In genomic region chr10:133465950-133466474, GRCh38 we compare ENCODE assay signal across 26 cellular contexts. TPM values are rescaled to one million over a fixed set of nuclear protein-coding genes. Genes with fewer than 3 reads are reported as not detected.
A peak's percentile ranks its signal among the peaks of the same experiment; 100 is the strongest.
DNase-seq lines count a peak whose midpoint lies in the region; ATAC-seq and TF ChIP-seq lines count a peak whose summit lies in the region.
"Had no signal": no experiment of that assay in that cellular context is flagged by ENCODE, and none has a peak within 500 bp of the region (broad histone marks: within the 10 kb centered on the region; RNA-seq: fewer than 3 reads in every experiment).

No MANE protein-coding gene starts in this region.

- H3K4me1 Mint-ChIP-seq in chondrocyte (ENCODE audit: low read depth) (no peaks in the 10 kb centered on the region), endodermal cell (no peaks in the 10 kb centered on the region)
- H3K4me1 Mint-ChIP-seq: GM23338 had no signal

- no peaks in the 10 kb centered on the region for H3K27me3 ChIP-seq in right atrium auricular region
- H3K27me3 ChIP-seq in transverse colon, result no peaks in the 10 kb centered on the region
- H3K27me3 ChIP-seq in endodermal cell (ENCODE audit: control insufficient read depth, insufficient read depth, low read length, poor library complexity, severe bottlenecking), result no peaks in the 10 kb centered on the region
- H3K27me3 ChIP-seq: BLaER1 had no signal

- H3K36me3 ChIP-seq in right atrium auricular region (no peaks in the 10 kb centered on the region), transverse colon (no peaks in the 10 kb centered on the region), endodermal cell (ENCODE audit: control insufficient read depth, insufficient read depth, low read length) (no peaks in the 10 kb centered on the region)
- H3K36me3 ChIP-seq: BLaER1 had no signal

- peaks cover 25% of the 10 kb centered on the region for H3K36me3 Mint-ChIP-seq in chondrocyte (ENCODE audit: low read depth)
- H3K36me3 Mint-ChIP-seq in endodermal cell (ENCODE audit: low read depth), result peaks cover 4% of the 10 kb centered on the region

- H3K27ac Mint-ChIP-seq in chondrocyte (ENCODE audit: unreplicated experiment) (no peak overlapping the region), endodermal cell (no peak overlapping the region)
- H3K27ac Mint-ChIP-seq: CD4-positive, alpha-beta T cell; GM23338 had no signal

- H3K4me1 ChIP-seq in right atrium auricular region (no peaks in the 10 kb centered on the region), transverse colon (no peaks in the 10 kb centered on the region), endodermal cell (ENCODE audit: control insufficient read depth, insufficient read depth, low read length) (no peaks in the 10 kb centered on the region)
- H3K4me1 ChIP-seq: A549, BLaER1 had no signal

- H3K9me3 Mint-ChIP-seq in chondrocyte (ENCODE audit: low read depth) (peaks cover 15% of the 10 kb centered on the region), endodermal cell (peaks cover 83% of the 10 kb centered on the region)
- H3K9me3 Mint-ChIP-seq: CD4-positive, alpha-beta T cell had no signal

- WGBS in transverse colon (ENCODE audit: low coverage in 1 of 2), 2 donors, result 80 to 97% methylated on average over 1 to 4 of the region's 7 CpGs
- WGBS in endodermal cell (ENCODE audit: insufficient coverage in 1 of 2, insufficient read length in 1 of 2), 2 experiments, result 76 to 90% methylated on average over 4 to 7 of the region's 7 CpGs

- no peak for TF ChIP-seq CTCF in right atrium auricular region (IDR thresholded peaks at IDR 0.05)
- no peak for TF ChIP-seq CTCF in chondrocyte (IDR thresholded peaks at IDR 0.05)
- no peak for TF ChIP-seq CTCF in transverse colon (IDR thresholded peaks at IDR 0.05)
- no peak for TF ChIP-seq CTCF in endodermal cell (conservative IDR thresholded peaks at IDR 0.05)

- TF ChIP-seq EP300 in transverse colon (IDR thresholded peaks at IDR 0.05; ENCODE audit: low read depth), result no peak

- DNase-seq in right atrium auricular region (ENCODE audit: low spot score), result peak; percentile 38
- no peak for DNase-seq in left cardiac atrium
- DNase-seq in chondrocyte (ENCODE audit: low spot score), result peak; percentile 84
- DNase-seq in mucosa of gallbladder (ENCODE audit: low spot score), result peak; percentile 7
- DNase-seq in transverse colon, result no peak
- no peak for DNase-seq in endodermal cell
- DNase-seq: CD4-positive, alpha-beta T cell; COR-L47; DMS 273 treated with DMSO at 0.1 percent for 48 hours; DMS79 treated with DMSO at 0.1 percent for 48 hours; HCEC 1CT; NCI-H1092 treated with DMSO at 0.1 percent for 48 hours; NCI-H146; NCI-H2081; NCI-H2171; NCI-H345; NCI-H524; NCI-H774 had no signal

- intact Hi-C loops in left cardiac atrium (cut with DNase I), result no loop called here
- intact Hi-C loops in transverse colon (cut with DNase I; ENCODE audit: low total_unique reads), result no loop called here

- no peaks in the 10 kb centered on the region for H3K9me3 ChIP-seq in right atrium auricular region
- H3K9me3 ChIP-seq in transverse colon, result no peaks in the 10 kb centered on the region
- H3K9me3 ChIP-seq in endodermal cell (ENCODE audit: control insufficient read depth, low read length), result peaks cover 22% of the 10 kb centered on the region
- H3K9me3 ChIP-seq: A549, BLaER1 had no signal

- H3K27ac ChIP-seq in right atrium auricular region, result no peak overlapping the region
- no peak overlapping the region for H3K27ac ChIP-seq in transverse colon
- H3K27ac ChIP-seq in endodermal cell (ENCODE audit: low read depth, low read length), result no peak overlapping the region
- H3K27ac ChIP-seq: A549, BLaER1, KMS-11 had no signal

- TF ChIP-seq POLR2A in transverse colon (IDR thresholded peaks at IDR 0.05), result no peak

- H3K9ac ChIP-seq in endodermal cell (ENCODE audit: extremely low read depth, low read length, poor library complexity, severe bottlenecking), result no peak overlapping the region
- H3K9ac ChIP-seq: BLaER1, KMS-11 had no signal

- in situ Hi-C loops in transverse colon (cut with MboI; ENCODE audit: low pct_ligation_motif_present in 1 of 4, low pct_unique_long_range_greater_than_20kb in 1 of 4, low sequenced_read_pairs in 3 of 4), result no loop called here

- H3K4me3 Mint-ChIP-seq in chondrocyte (ENCODE audit: unreplicated experiment) (no peak overlapping the region), endodermal cell (no peak overlapping the region)
- H3K4me3 Mint-ChIP-seq: CD4-positive, alpha-beta T cell had no signal

- H3K4me3 ChIP-seq in right atrium auricular region (no peak overlapping the region), transverse colon (no peak overlapping the region), endodermal cell (ENCODE audit: low read length) (no peak overlapping the region)
- H3K4me3 ChIP-seq: A549, BLaER1, GM12878 had no signal

- no peaks in the 10 kb centered on the region for H3K27me3 Mint-ChIP-seq in chondrocyte (ENCODE audit: low read depth)
- H3K27me3 Mint-ChIP-seq in endodermal cell (ENCODE audit: insufficient read depth), result no peaks in the 10 kb centered on the region
- H3K27me3 Mint-ChIP-seq: CD4-positive, alpha-beta T cell had no signal

- no peak for ATAC-seq in left cardiac atrium
- no peak for ATAC-seq in GM18511 (IDR thresholded peaks at IDR 0.05; ENCODE audit: unreplicated experiment)
- ATAC-seq: GM12878, Panc1 had no signal

RNA-seq across cellular contexts. Expression of gene SCART1, which starts 12.3 kb away (rescaled TPM):
- total RNA-seq in right atrium auricular region (under 1 TPM; 0.22 to 0.24 TPM), left cardiac atrium (under 1 TPM; 0.27 to 0.94 TPM), chondrocyte (2.2 to 6.6 TPM (median 2.4 TPM) in 3 replicates), mucosa of gallbladder (3.6 TPM), transverse colon (1 to 10 TPM; 1.6 to 6.5 (median 3.1) TPM), endodermal cell (under 1 TPM; 0.37 to 0.80 TPM)
- polyA plus RNA-seq in endodermal cell (2013, experiment 1 of 2), result 1.9 TPM
- polyA plus RNA-seq in endodermal cell (2013, experiment 2 of 2), result 1.1 TPM
- polyA plus RNA-seq: GM23338 had no signal

RNA-seq across cellular contexts. Expression of gene SPRN, which starts 41.6 kb away (rescaled TPM):
- total RNA-seq in right atrium auricular region (not detected), left cardiac atrium (not detected), chondrocyte (2.4 to 7.3 TPM (median 6.5 TPM) in 3 replicates), mucosa of gallbladder (not detected), transverse colon (not detected), endodermal cell (under 1 TPM; 0.11 to 0.24 TPM)
- 0.32 TPM for polyA plus RNA-seq in endodermal cell (2013, experiment 1 of 2)
- 0.33 TPM for polyA plus RNA-seq in endodermal cell (2013, experiment 2 of 2)
- total RNA-seq: CD4-positive, alpha-beta T cell; GM12878; HT1080 had no signal

Comparison
In these comparisons a context has a peak if more than half of its experiments do, and no peak if none do; other contexts are left out.
1. DNase-seq: peak in right atrium auricular region (single experiment), chondrocyte (single experiment) and mucosa of gallbladder (single experiment); none in left cardiac atrium (single experiment), transverse colon (single experiment) and endodermal cell (single experiment).